ENCODE assay signal across 25 cellular contexts in genomic region chr14:49489341-49489740, GRCh38.
DNase-seq lines count a peak whose midpoint lies in the region; ATAC-seq, FAIRE-seq and TF ChIP-seq lines count a peak whose summit lies in the region.
"Had no signal": no experiment of that assay in that cellular context is flagged by ENCODE, and none has a peak within 500 bp of the region (broad histone marks: within the 10 kb centered on the region; RNA-seq: fewer than 3 reads in every experiment).

No MANE protein-coding gene starts in this region.

- no peak for TF ChIP-seq POLR2A in H1 (IDR thresholded peaks at IDR 0.05; ENCODE audit: control extremely low read depth in 1 of 2, low read depth in 2 of 2, low read length in 2 of 2)

- H2BK5ac ChIP-seq in H1 (ENCODE audit: low read depth, low read length): no peak overlapping the region

- H3K23me2 ChIP-seq in H1 (ENCODE audit: low read depth, low read length): no peaks in the 10 kb centered on the region; the same call in 1 of the 2 replicates

- no peak overlapping the region for H2BK120ac ChIP-seq in H1 (replicated peaks; ENCODE audit: low read depth, low read length)

- CTCF ChIA-PET in HEK293 (lab: Yijun Ruan, JAX) (no interaction called here), PC-9 (lab: Charles Lee) (no interaction called here), H1 (lab: Charles Lee; ENCODE audit: partially characterized antibody) (interaction anchor here (1.0 to 2.3 kb wide), 3 partner anchors 9 to 59 kb away, joined by 4 to 15 read pairs (median 6); no protein-coding TSS in a partner anchor)
- CTCF ChIA-PET in CD4-positive, alpha-beta memory T cell (lab: Charles Lee; ENCODE audit: partially characterized antibody): interaction anchor here (0.7 kb wide), 1 partner anchor 18 kb away, joined by 3 read pairs; no protein-coding TSS in a partner anchor

- H4K5ac ChIP-seq in H1 (ENCODE audit: insufficient read length, low read depth, low read length): no peak overlapping the region

- no peaks in the 10 kb centered on the region for H3F3A ChIP-seq in PC-9 (ENCODE audit: insufficient read depth, low read depth)

- H3K27me3 Mint-ChIP-seq in progenitor cell of endocrine pancreas: peaks cover 14% of the 10 kb centered on the region
- peaks cover 10 to 17% of the 10 kb centered on the region in 2 donors for H3K27me3 Mint-ChIP-seq in CD4-positive, alpha-beta memory T cell
- H3K27me3 Mint-ChIP-seq: CD4-positive, alpha-beta T cell had no signal

- no peak overlapping the region for H3K14ac ChIP-seq in H1 (ENCODE audit: insufficient read length)

- peaks cover 18% of the 10 kb centered on the region for H3K4me1 Mint-ChIP-seq in progenitor cell of endocrine pancreas (ENCODE audit: low read depth)
- H3K4me1 Mint-ChIP-seq in CD4-positive, alpha-beta memory T cell: no peaks in the 10 kb centered on the region
- H3K4me1 Mint-ChIP-seq: B cell; CD8-positive, alpha-beta memory T cell had no signal

- intact Hi-C loops in PC-9 (cut with micrococcal nuclease; ENCODE audit: unreplicated experiment): no loop called here
- intact Hi-C loops in CD4-positive, alpha-beta memory T cell (cut with micrococcal nuclease): no loop called here

- POLR2A ChIA-PET in HEK293 (lab: Yijun Ruan, JAX) (no interaction called here), PC-9 (lab: Charles Lee; ENCODE audit: unreplicated experiment) (no interaction called here), H1 (lab: Charles Lee; ENCODE audit: partially characterized antibody) (no interaction called here)
- POLR2A ChIA-PET in CD4-positive, alpha-beta memory T cell (lab: Charles Lee; ENCODE audit: partially characterized antibody): no interaction called here

- H2AFZ ChIP-seq in PC-9 (peak overlapping the region; percentile 58; the same call in 1 of the 2 replicates), H1 (ENCODE audit: low read length) (no peak overlapping the region)

- H3K79me2 ChIP-seq in PC-9 (ENCODE audit: low read depth) (no peaks in the 10 kb centered on the region), H1 (ENCODE audit: control insufficient read depth in 1 of 2, insufficient read depth in 2 of 2, low read length in 2 of 2) (no peaks in the 10 kb centered on the region)

- no peak overlapping the region for H3K18ac ChIP-seq in H1 (ENCODE audit: extremely low read depth, low read length)

- H3K4me2 ChIP-seq in PC-9 (no peak overlapping the region), H1 (ENCODE audit: insufficient read depth in 1 of 2, low read depth in 2 of 2, low read length in 2 of 2) (no peak overlapping the region)
- H3K4me2 ChIP-seq: A549; BLaER1 treated with 17β-estradiol and CSF1 and Interleukin-3, amounts not matched to agents 10 nM and 100 nM had no signal

- no peak for FAIRE-seq in H1 (lab: Jason Lieb, UNC)
- FAIRE-seq: A549, GM12891, GM19239 had no signal

- H3K9me3 ChIP-seq in HEK293 (ENCODE audit: control insufficient read depth, insufficient read depth, low read depth, low read length) (no peaks in the 10 kb centered on the region), PC-9 (ENCODE audit: insufficient read depth, low read depth) (no peaks in the 10 kb centered on the region), H1 (ENCODE audit: insufficient read depth in 2 of 2, low read depth in 1 of 2, low read length in 1 of 2) (no peaks in the 10 kb centered on the region)
- H3K9me3 ChIP-seq in CD4-positive, alpha-beta memory T cell (ENCODE audit: control insufficient read depth in 1 of 2, low read length in 2 of 2): no peaks in the 10 kb centered on the region
- H3K9me3 ChIP-seq: A549; BLaER1 treated with 17β-estradiol and CSF1 and Interleukin-3, amounts not matched to agents 10 nM and 100 nM had no signal

- H3K36me3 Mint-ChIP-seq in progenitor cell of endocrine pancreas (ENCODE audit: insufficient read depth): no peaks in the 10 kb centered on the region
- no peaks in the 10 kb centered on the region for H3K36me3 Mint-ChIP-seq in CD4-positive, alpha-beta memory T cell
- H3K36me3 Mint-ChIP-seq: CD8-positive, alpha-beta memory T cell had no signal

- DNase-seq in PC-9 (no peak), H1 (ENCODE audit: low read depth in 1 of 2, low spot score in 2 of 2) (no peak), progenitor cell of endocrine pancreas (ENCODE audit: low spot score, unreplicated experiment) (no peak), GF-D8 (lab: John Stamatoyannopoulos, UW) (no peak)
- no peak for DNase-seq in CD4-positive, alpha-beta memory T cell
- DNase-seq: AML-193; CD4-positive, alpha-beta T cell; CD8-positive, alpha-beta memory T cell; COR-L47; DMS 273 treated with DMSO at 0.1 percent for 48 hours; DMS153; DMS53; DMS79; DND-41; EL; GDM1 had no signal

- TF ChIP-seq EP300 in H1 (IDR thresholded peaks at IDR 0.05; ENCODE audit: borderline replicate concordance in 1 of 2, low read depth in 2 of 2, low read length in 2 of 2): no peak

- no peak overlapping the region for H2AK5ac ChIP-seq in H1 (ENCODE audit: low read depth, low read length)

- no peak overlapping the region for H3K4me3 Mint-ChIP-seq in progenitor cell of endocrine pancreas (ENCODE audit: low read depth)
- H3K4me3 Mint-ChIP-seq in CD4-positive, alpha-beta memory T cell: no peak overlapping the region
- H3K4me3 Mint-ChIP-seq: B cell; CD4-positive, alpha-beta T cell; CD8-positive, alpha-beta memory T cell had no signal

- H3K79me1 ChIP-seq in H1 (ENCODE audit: low read depth, low read length): no peaks in the 10 kb centered on the region

- peaks cover 3% of the 10 kb centered on the region for H3K9me3 Mint-ChIP-seq in progenitor cell of endocrine pancreas (ENCODE audit: low read depth)
- H3K9me3 Mint-ChIP-seq in CD4-positive, alpha-beta memory T cell: peaks cover 0 to 2% (median 0%) of the 10 kb centered on the region in 8 donors
- H3K9me3 Mint-ChIP-seq: CD4-positive, alpha-beta T cell; CD8-positive, alpha-beta memory T cell had no signal

- H3K27me3 ChIP-seq in PC-9 (ENCODE audit: insufficient read depth, low read depth) (no peaks in the 10 kb centered on the region), H1 (replicated peaks in 1 of 4; ENCODE audit: control insufficient read depth in 3 of 4, extremely low read depth in 1 of 4, insufficient read depth in 3 of 4, low read length in 3 of 4) (no peaks in the 10 kb centered on the region)
- no peaks in the 10 kb centered on the region for H3K27me3 ChIP-seq in CD4-positive, alpha-beta memory T cell (ENCODE audit: insufficient read depth, low read length)
- H3K27me3 ChIP-seq: BLaER1 treated with 17β-estradiol and CSF1 and Interleukin-3, amounts not matched to agents 10 nM and 100 nM had no signal

- no peak overlapping the region for H2BK20ac ChIP-seq in H1 (ENCODE audit: low read length)

- no peak overlapping the region for H3K4ac ChIP-seq in H1 (replicated peaks; ENCODE audit: insufficient read length, low read depth, low read length)

- no peak overlapping the region for H3K9ac ChIP-seq in H1 (replicated peaks in 1 of 4; ENCODE audit: extremely low read depth in 1 of 4, low read depth in 3 of 4, low read length in 3 of 4)
- H3K9ac ChIP-seq: BLaER1 treated with 17β-estradiol and CSF1 and Interleukin-3, amounts not matched to agents 10 nM and 100 nM had no signal

- H3K4me1 ChIP-seq in HEK293 (ENCODE audit: control insufficient read depth, insufficient read depth, low read length) (no peaks in the 10 kb centered on the region), PC-9 (replicated peaks; ENCODE audit: insufficient read depth) (peaks cover 17% of the 10 kb centered on the region), H1 (replicated peaks in 1 of 4; ENCODE audit: control insufficient read depth in 3 of 4, insufficient read depth in 4 of 4, low read length in 3 of 4) (no peaks in the 10 kb centered on the region)
- no peaks in the 10 kb centered on the region for H3K4me1 ChIP-seq in CD4-positive, alpha-beta memory T cell (ENCODE audit: insufficient read depth, low read length)
- H3K4me1 ChIP-seq: A549; BLaER1 treated with 17β-estradiol and CSF1 and Interleukin-3, amounts not matched to agents 10 nM and 100 nM had no signal

- no peak for ATAC-seq in GM21447 (IDR thresholded peaks at IDR 0.05; ENCODE audit: unreplicated experiment)
- ATAC-seq: A549 had no signal

- no peak overlapping the region for H3K4me3 ChIP-seq in HEK293 (ENCODE audit: low read depth, low read length)
- no peak overlapping the region for H3K4me3 ChIP-seq in PC-9
- no peak overlapping the region for H3K4me3 ChIP-seq in H1 (ENCODE audit: extremely low read depth in 1 of 4, insufficient read depth in 2 of 4, low read depth in 3 of 4, low read length in 4 of 4)
- H3K4me3 ChIP-seq in CD4-positive, alpha-beta memory T cell (ENCODE audit: low read length in 2 of 2): no peak overlapping the region
- H3K4me3 ChIP-seq: A549; BLaER1 treated with 17β-estradiol and CSF1 and Interleukin-3, amounts not matched to agents 10 nM and 100 nM had no signal

- TF ChIP-seq CTCF in HEK293 (tag by site-specific recombination; IDR thresholded peaks at IDR 0.05): no peak
- TF ChIP-seq CTCF in PC-9 (conservative IDR thresholded peaks at IDR 0.05): no peak
- TF ChIP-seq CTCF in H1 (IDR thresholded peaks at IDR 0.05; ENCODE audit: control extremely low read depth in 1 of 3, insufficient read depth in 1 of 3, low read depth in 1 of 3, low read length in 3 of 3): no peak
- no peak for TF ChIP-seq CTCF in progenitor cell of endocrine pancreas (IDR thresholded peaks at IDR 0.05; ENCODE audit: unreplicated experiment)

- no peak for TF ChIP-seq RAD21 in H1 (IDR thresholded peaks at IDR 0.05 in 1 of 2, conservative IDR thresholded peaks at IDR 0.05 in 1 of 2; ENCODE audit: low read depth in 2 of 2, low read length in 2 of 2)

- no peak overlapping the region for H3K27ac ChIP-seq in HEK293 (ENCODE audit: extremely low read depth, low read depth, low read length)
- H3K27ac ChIP-seq in PC-9: no peak overlapping the region
- no peak overlapping the region for H3K27ac ChIP-seq in H1 (ENCODE audit: low read depth, low read length)
- H3K27ac ChIP-seq in CD4-positive, alpha-beta memory T cell (ENCODE audit: low read depth, low read length): no peak overlapping the region
- H3K27ac ChIP-seq: 22Rv1; A549; BLaER1 treated with 17β-estradiol and CSF1 and Interleukin-3, amounts not matched to agents 10 nM and 100 nM; C4-2B had no signal

- peak overlapping the region; percentile 65 for H3K27ac Mint-ChIP-seq in progenitor cell of endocrine pancreas
- H3K27ac Mint-ChIP-seq in CD4-positive, alpha-beta memory T cell: no peak overlapping the region
- H3K27ac Mint-ChIP-seq: B cell; CD4-positive, alpha-beta T cell; CD8-positive, alpha-beta memory T cell had no signal

- no peak overlapping the region for H2BK15ac ChIP-seq in H1 (ENCODE audit: low read length)

- H4K8ac ChIP-seq in H1 (ENCODE audit: extremely low read depth, insufficient read depth, low read length): no peak overlapping the region

- no peaks in the 10 kb centered on the region for H3K9me2 ChIP-seq in PC-9 (ENCODE audit: insufficient read depth)

- H2BK12ac ChIP-seq in H1 (ENCODE audit: low read depth, low read length): no peak overlapping the region

- H4K91ac ChIP-seq in H1 (replicated peaks; ENCODE audit: insufficient read length, low read length): no peak overlapping the region

- H3K56ac ChIP-seq in H1 (replicated peaks; ENCODE audit: insufficient read length, low read depth, low read length): peak overlapping the region; percentile 33

- no peak overlapping the region for H3K23ac ChIP-seq in H1 (ENCODE audit: insufficient read length)

- BruUV-seq in PC-9 (replicated peaks; lab: Mats Ljungman, UMichigan): no TSS peak

- H3K36me3 ChIP-seq in HEK293 (ENCODE audit: control insufficient read depth in 2 of 2, insufficient read depth in 1 of 2, low read length in 2 of 2) (no peaks in the 10 kb centered on the region), PC-9 (ENCODE audit: low read depth) (no peaks in the 10 kb centered on the region), H1 (ENCODE audit: control insufficient read depth in 2 of 4, insufficient read depth in 4 of 4, low read length in 3 of 4) (no peaks in the 10 kb centered on the region)
- H3K36me3 ChIP-seq in CD4-positive, alpha-beta memory T cell (ENCODE audit: insufficient read depth, low read length): no peaks in the 10 kb centered on the region
- H3K36me3 ChIP-seq: BLaER1 treated with 17β-estradiol and CSF1 and Interleukin-3, amounts not matched to agents 10 nM and 100 nM had no signal

- H4K20me1 ChIP-seq in PC-9 (ENCODE audit: insufficient read depth): no peaks in the 10 kb centered on the region
- no peaks in the 10 kb centered on the region for H4K20me1 ChIP-seq in H1 (replicated peaks in 1 of 2; ENCODE audit: control insufficient read depth in 1 of 2, insufficient read depth in 2 of 2, low read length in 2 of 2)
- H4K20me1 ChIP-seq: BLaER1 treated with 17β-estradiol and CSF1 and Interleukin-3, amounts not matched to agents 10 nM and 100 nM had no signal

Comparison
In these comparisons a context has a peak if more than half of its experiments do, and no peak if none do; other contexts are left out.
1. CTCF ChIA-PET loops: an anchor here in H1 (1.0 to 2.3 kb wide) and CD4-positive, alpha-beta memory T cell (0.7 kb wide); none called in HEK293 and PC-9.